In the genomic region with DNA sequence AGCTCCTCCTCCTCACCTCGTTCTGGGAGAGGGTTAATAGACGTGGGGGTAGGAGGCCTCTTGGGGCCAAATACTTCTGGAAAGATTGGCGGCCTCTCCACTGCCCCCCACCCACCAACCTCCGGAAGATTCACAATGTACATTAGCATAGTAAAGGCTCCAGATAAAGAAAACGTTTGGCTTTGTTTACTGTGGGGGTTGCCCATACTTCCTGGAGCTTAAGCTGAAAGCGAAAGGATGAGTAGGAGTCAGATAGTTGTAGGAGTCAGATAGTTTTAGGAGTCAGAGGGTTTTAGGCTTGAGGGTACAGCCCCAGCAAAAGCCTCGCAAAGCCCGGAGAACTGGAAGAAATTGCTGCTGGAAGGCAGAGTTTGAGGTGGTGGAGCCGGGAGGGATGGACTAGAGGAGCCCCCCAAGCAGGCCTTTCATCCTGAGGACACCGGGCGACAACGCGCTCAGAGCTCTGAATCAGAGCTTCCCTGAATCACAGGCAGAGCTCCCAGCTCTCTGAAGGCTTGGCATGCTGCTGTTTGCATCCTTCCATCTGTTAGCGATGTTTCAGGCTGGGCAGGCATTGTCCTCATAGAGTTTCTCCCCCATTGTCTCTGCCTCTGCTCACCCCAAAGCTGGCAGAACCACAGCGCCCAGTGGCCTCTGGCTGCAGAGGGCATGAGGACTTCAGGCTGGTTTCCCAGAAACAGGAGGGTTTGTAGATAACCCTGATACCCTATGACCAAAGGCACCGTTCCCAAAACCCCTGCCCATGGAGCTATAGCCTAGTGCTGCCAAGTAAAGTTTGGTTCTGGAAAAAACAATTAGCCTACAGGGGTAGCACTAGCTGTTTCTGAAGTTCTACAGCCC, we compare ENCODE assay signal across 10 cellular contexts.
A peak's percentile ranks its signal among the peaks of the same experiment; 100 is the strongest.
DNase-seq lines count a peak whose midpoint lies in the region; ATAC-seq and TF ChIP-seq lines count a peak whose summit lies in the region.
"Had no signal": no experiment of that assay in that cellular context is flagged by ENCODE, and none has a peak within 500 bp of the region (broad histone marks: within the 10 kb centered on the region; RNA-seq: fewer than 3 reads in every experiment).

No MANE protein-coding gene starts in this region.

- WGBS in spleen, 5 donors, result 42 to 67% (median 54%) methylated on average over 10 to 16 of the region's 16 CpGs

- H3K27ac Mint-ChIP-seq in activated CD4-positive, alpha-beta T cell treated with anti-CD3 and anti-CD28 coated beads, Interleukin-2, amount 10 ng/mL, durations not matched to agents 24 days and 14 days, result peak overlapping the region; percentile 90
- H3K27ac Mint-ChIP-seq: progenitor cell of endocrine pancreas had no signal

- no peak overlapping the region for H2AFZ ChIP-seq in fibroblast of lung (ENCODE audit: low read length)

- peak; percentile 68 for DNase-seq in activated CD4-positive, alpha-beta T cell treated with anti-CD3 and anti-CD28 coated beads, Interleukin-2, amount 10 ng/mL, durations not matched to agents 24 days and 14 days
- no peak for DNase-seq in activated CD4-positive, alpha-beta T cell treated with anti-CD3 and anti-CD28 coated beads, Interleukin-2, amount 50 U/mL, for 1 hour
- DNase-seq in SK-N-MC (ENCODE audit: low read depth, low spot score), result no peak
- DNase-seq in fibroblast of lung (ENCODE audit: low read depth in 2 of 2), result peak; percentile 28 to 49
- peak; percentile 59 for DNase-seq in spleen
- no peak for DNase-seq in NOMO-1 treated with DMSO at 0.1 percent for 48 hours (lab: John Stamatoyannopoulos, UW; ENCODE audit: unreplicated experiment)
- no peak for DNase-seq in GM10248 (ENCODE audit: extremely low spot score)

- no peaks in the 10 kb centered on the region for H3K9me3 Mint-ChIP-seq in activated CD4-positive, alpha-beta T cell treated with anti-CD3 and anti-CD28 coated beads, Interleukin-2, amount 10 ng/mL, durations not matched to agents 24 days and 14 days

- H3K36me3 Mint-ChIP-seq in activated CD4-positive, alpha-beta T cell treated with anti-CD3 and anti-CD28 coated beads, Interleukin-2, amount 10 ng/mL, durations not matched to agents 24 days and 14 days (ENCODE audit: low read depth), result no peaks in the 10 kb centered on the region
- H3K36me3 Mint-ChIP-seq: CD14-positive monocyte had no signal

- TF ChIP-seq POLR2A in spleen (IDR thresholded peaks at IDR 0.05), result no peak

- H3K4me1 ChIP-seq in fibroblast of lung (ENCODE audit: control insufficient read depth, extremely low read depth, insufficient read depth, low read length) (peaks cover 11% of the 10 kb centered on the region), spleen (peaks cover 0 to 41% (median 17%) of the 10 kb centered on the region in 6 donors)

- no peaks in the 10 kb centered on the region for H3K36me3 ChIP-seq in SK-N-MC (ENCODE audit: insufficient read depth, low read length)
- H3K36me3 ChIP-seq in fibroblast of lung (ENCODE audit: control insufficient read depth, insufficient read depth, low read length), result no peaks in the 10 kb centered on the region
- H3K36me3 ChIP-seq in spleen, result no peaks in the 10 kb centered on the region

- no peaks in the 10 kb centered on the region for H3K27me3 ChIP-seq in fibroblast of lung (ENCODE audit: control insufficient read depth, insufficient read depth, low read length)
- H3K27me3 ChIP-seq in spleen (replicated peaks in 1 of 7), result peaks cover 0 to 64% (median 15%) of the 10 kb centered on the region in 7 donors

- peak overlapping the region; percentile 33 for H3K4me3 ChIP-seq in SK-N-MC
- H3K4me3 ChIP-seq in fibroblast of lung (replicated peaks in 1 of 4; ENCODE audit: control extremely low read depth in 1 of 4, insufficient read depth in 1 of 4, low read depth in 3 of 4, low read length in 4 of 4), result no peak overlapping the region
- H3K4me3 ChIP-seq in spleen, result no peak overlapping the region

- H3K9me3 ChIP-seq in SK-N-MC (ENCODE audit: low read depth, low read length) (no peaks in the 10 kb centered on the region), fibroblast of lung (ENCODE audit: control insufficient read depth, insufficient read depth, low read depth, low read length) (no peaks in the 10 kb centered on the region), spleen (no peaks in the 10 kb centered on the region)

- peak overlapping the region; percentile 23 for H3K4me2 ChIP-seq in fibroblast of lung (ENCODE audit: extremely low read depth, insufficient read depth, low read length)

- TF ChIP-seq CTCF in fibroblast of lung (conservative IDR thresholded peaks at IDR 0.05 in 1 of 2, IDR thresholded peaks at IDR 0.05 in 1 of 2; ENCODE audit: low read depth in 1 of 2, low read length in 2 of 2) (no peak), spleen (IDR thresholded peaks at IDR 0.05 in 8 of 11, conservative IDR thresholded peaks at IDR 0.05 in 3 of 11) (no peak), GM10248 (IDR thresholded peaks at IDR 0.05; ENCODE audit: control extremely low read depth, extremely low read depth, low read depth, missing control alignments) (no peak)

- H3K79me2 ChIP-seq in fibroblast of lung (ENCODE audit: control insufficient read depth, insufficient read depth, low read length), result no peaks in the 10 kb centered on the region

- H3K4me1 Mint-ChIP-seq in activated CD4-positive, alpha-beta T cell treated with anti-CD3 and anti-CD28 coated beads, Interleukin-2, amount 10 ng/mL, durations not matched to agents 24 days and 14 days, result peaks cover 30% of the 10 kb centered on the region

- intact Hi-C loops in activated CD4-positive, alpha-beta T cell treated with anti-CD3 and anti-CD28 coated beads, Interleukin-2, amount 10 ng/mL, durations not matched to agents 24 days and 14 days (cut with micrococcal nuclease), result loop anchor here (1.0 to 5.0 kb wide), 5 partner anchors 38 to 355 kb away; a partner anchor contains a TSS
- intact Hi-C loops in spleen (cut with DNase I; ENCODE audit: low total_unique reads), result no loop called here

- CTCF ChIA-PET in GM10248 (lab: Yijun Ruan, JAX), result interaction anchor here (1.9 kb wide), 1 partner anchor 19 kb away, joined by 6 read pairs; no protein-coding TSS in a partner anchor

- H3K27me3 Mint-ChIP-seq in activated CD4-positive, alpha-beta T cell treated with anti-CD3 and anti-CD28 coated beads, Interleukin-2, amount 10 ng/mL, durations not matched to agents 24 days and 14 days, result no peaks in the 10 kb centered on the region

- POLR2A ChIA-PET in GM10248 (lab: Yijun Ruan, JAX), result interaction anchor here (0.9 kb wide), 1 partner anchor 38 kb away, joined by 3 read pairs; no protein-coding TSS in a partner anchor

- H3K4me3 Mint-ChIP-seq in activated CD4-positive, alpha-beta T cell treated with anti-CD3 and anti-CD28 coated beads, Interleukin-2, amount 10 ng/mL, durations not matched to agents 24 days and 14 days, result peak overlapping the region; percentile 68

- no peak for ATAC-seq in HG03095 (IDR thresholded peaks at IDR 0.05; ENCODE audit: unreplicated experiment)

- no peaks in the 10 kb centered on the region for H4K20me1 ChIP-seq in fibroblast of lung (ENCODE audit: control insufficient read depth, extremely low read depth, insufficient read depth, low read length)

- no peak overlapping the region for H3K27ac ChIP-seq in SK-N-MC
- H3K27ac ChIP-seq in fibroblast of lung (ENCODE audit: insufficient read depth, low read length), result peak overlapping the region; percentile 1
- peak overlapping the region in 6 of 8 donors; percentile 12 to 56 (median 34) for H3K27ac ChIP-seq in spleen

- H3K9ac ChIP-seq in SK-N-MC (ENCODE audit: insufficient read length) (no peak overlapping the region), fibroblast of lung (ENCODE audit: insufficient read depth, low read length) (peak overlapping the region; percentile 13)

Comparison
In these comparisons a context has a peak if more than half of its experiments do, and no peak if none do; other contexts are left out.
1. DNase-seq: peak in activated CD4-positive, alpha-beta T cell treated with anti-CD3 and anti-CD28 coated beads, Interleukin-2, amount 10 ng/mL, durations not matched to agents 24 days and 14 days (single experiment), fibroblast of lung (2 of 2) and spleen (single experiment); none in activated CD4-positive, alpha-beta T cell treated with anti-CD3 and anti-CD28 coated beads, Interleukin-2, amount 50 U/mL, for 1 hour (single experiment), SK-N-MC (single experiment), NOMO-1 treated with DMSO at 0.1 percent for 48 hours (single experiment) and GM10248 (single experiment).